Comparison of ENCODE assay signal across 29 cellular contexts in the genomic region with DNA sequence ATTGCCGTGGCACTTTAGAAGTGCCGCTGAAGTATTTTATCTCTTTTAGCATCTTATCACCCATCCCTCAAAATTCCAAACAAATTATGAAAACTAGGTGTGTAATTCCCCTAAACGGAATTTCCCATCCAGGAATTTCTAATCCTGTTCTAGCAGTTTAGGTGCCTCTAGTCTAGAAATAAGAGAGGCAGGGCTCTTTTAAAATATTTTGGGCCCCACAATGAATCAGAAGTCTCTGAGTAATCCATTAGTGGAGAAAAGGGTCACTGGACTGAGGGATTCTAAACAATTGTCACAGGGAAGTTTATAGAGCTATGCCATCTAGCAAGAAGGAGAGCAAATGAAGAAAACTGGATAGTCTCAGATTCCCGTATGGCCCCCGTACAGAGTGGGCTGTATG. TPM values are rescaled to one million over a fixed set of nuclear protein-coding genes. Genes with fewer than 3 reads are reported as not detected.
DNase-seq lines count a peak whose midpoint lies in the region; ATAC-seq, FAIRE-seq and TF ChIP-seq lines count a peak whose summit lies in the region.
"Had no signal": no experiment of that assay in that cellular context is flagged by ENCODE, and none has a peak within 500 bp of the region (broad histone marks: within the 10 kb centered on the region; RNA-seq: fewer than 3 reads in every experiment).

No MANE protein-coding gene starts in this region.

- H3K4me3 Mint-ChIP-seq in HFFc6 (peak overlapping the region; percentile 69), mesothelial cell of epicardium (no peak overlapping the region)
- H3K4me3 Mint-ChIP-seq: activated naive CD4-positive, alpha-beta T cell treated with anti-CD3 and anti-CD28 coated beads, Interleukin-2, amount 10 ng/mL, durations not matched to agents 7 days and 5 days had no signal

- H3K27ac Mint-ChIP-seq in HFFc6 (peak overlapping the region; percentile 72), mesothelial cell of epicardium (peak overlapping the region; percentile 89)
- H3K27ac Mint-ChIP-seq: activated naive CD4-positive, alpha-beta T cell treated with anti-CD3 and anti-CD28 coated beads, Interleukin-2, amount 10 ng/mL, durations not matched to agents 7 days and 5 days had no signal

- DNase-seq in AG08395 (ENCODE audit: low spot score) (peak; percentile 30), HFFc6 (peak; percentile 62), astrocyte of the hippocampus (ENCODE audit: low read depth, low spot score) (peak; percentile 21), mesothelial cell of epicardium (ENCODE audit: low spot score in 2 of 2, unreplicated experiment in 2 of 2) (no peak), GM19239 (ENCODE audit: insufficient read length, low spot score) (no peak)
- DNase-seq: activated CD4-positive, alpha-beta T cell treated with anti-CD3 and anti-CD28 coated beads, Interleukin-2, amount 50 U/mL, for 4 hours; activated naive CD4-positive, alpha-beta T cell treated with anti-CD3 and anti-CD28 coated beads, Interleukin-2, amount 10 ng/mL, durations not matched to agents 7 days and 5 days; colonic mucosa; DMS53; effector CD8-positive, alpha-beta T cell; GF-D8; heart right ventricle; left colon; NCI-H1105 treated with DMSO at 0.1 percent for 48 hours; NCI-H1930; NCI-H524 treated with DMSO at 0.1 percent for 48 hours; SHP77 treated with DMSO at 0.1 percent for 48 hours; sigmoid colon; stimulated activated CD4-positive, alpha-beta T cell treated with anti-CD3 and anti-CD28 coated beads, Interleukin-15, amount 100 ng/mL, for 24 hours; stimulated activated naive CD8-positive, alpha-beta T cell treated with anti-CD3 and anti-CD28 coated beads, Interleukin-15, Interleukin-2, amounts not matched to agents 100 U/mL and 50 U/mL, for 24 hours; T1000; testis; uterus had no signal

- peaks cover 2% of the 10 kb centered on the region; the same call in 1 of the 2 replicates for H3K27me3 Mint-ChIP-seq in HFFc6 (ENCODE audit: insufficient read depth)
- no peaks in the 10 kb centered on the region for H3K27me3 Mint-ChIP-seq in mesothelial cell of epicardium (ENCODE audit: low read depth)

- H3K36me3 Mint-ChIP-seq in HFFc6 (ENCODE audit: low read depth) (no peaks in the 10 kb centered on the region), mesothelial cell of epicardium (no peaks in the 10 kb centered on the region)
- H3K36me3 Mint-ChIP-seq: activated naive CD4-positive, alpha-beta T cell treated with anti-CD3 and anti-CD28 coated beads, Interleukin-2, amount 10 ng/mL, durations not matched to agents 7 days and 5 days had no signal

- TF ChIP-seq CTCF in HFFc6 (IDR thresholded peaks at IDR 0.05) (no peak), mesothelial cell of epicardium (IDR thresholded peaks at IDR 0.05; ENCODE audit: unreplicated experiment) (no peak)

- no peaks in the 10 kb centered on the region for H3K9me3 Mint-ChIP-seq in HFFc6
- H3K9me3 Mint-ChIP-seq in mesothelial cell of epicardium, result no peaks in the 10 kb centered on the region
- H3K9me3 Mint-ChIP-seq: activated naive CD4-positive, alpha-beta T cell treated with anti-CD3 and anti-CD28 coated beads, Interleukin-2, amount 10 ng/mL, durations not matched to agents 7 days and 5 days had no signal

- ATAC-seq in HG03175 (IDR thresholded peaks at IDR 0.05; ENCODE audit: unreplicated experiment), result no peak
- no peak for ATAC-seq in HG03460 (IDR thresholded peaks at IDR 0.05; ENCODE audit: unreplicated experiment)
- no peak for ATAC-seq in HG02840 (IDR thresholded peaks at IDR 0.05; ENCODE audit: low FRiP score, unreplicated experiment)
- ATAC-seq: heart right ventricle; left colon; stimulated activated naive CD8-positive, alpha-beta T cell treated with anti-CD3 and anti-CD28 coated beads, Interleukin-15, Interleukin-2, amounts not matched to agents 100 U/mL and 50 U/mL, for 24 hours had no signal

- H3K4me1 Mint-ChIP-seq in HFFc6 (ENCODE audit: low read depth) (peaks cover 72% of the 10 kb centered on the region), mesothelial cell of epicardium (peaks cover 55% of the 10 kb centered on the region)
- H3K4me1 Mint-ChIP-seq: activated naive CD4-positive, alpha-beta T cell treated with anti-CD3 and anti-CD28 coated beads, Interleukin-2, amount 10 ng/mL, durations not matched to agents 7 days and 5 days had no signal

- no peak for FAIRE-seq in GM19239 (lab: Jason Lieb, UNC)

RNA-seq across cellular contexts. Expression of gene TMEM52B, which starts 1.0 kb away (rescaled TPM):
- 1 to 10 TPM in 4 of 6 experiments, under 1 TPM in 2; 0.74 to 2.3 (median 1.1) TPM for total RNA-seq in HFFc6 (2021; fragmentation: NEBNext Ultra II Directional; extraction: Animal tissue kit (Norgen Biotek cat#: 25700))
- 0.97 to 1.6 TPM (median 1.1 TPM) in 3 replicates for total RNA-seq in mesothelial cell of epicardium
- total RNA-seq: A673, colonic mucosa, epithelial cell of proximal tubule, heart right ventricle, left colon, myocyte, sigmoid colon, uterus had no signal

RNA-seq across cellular contexts. Expression of gene OLR1, which starts 7.9 kb away (rescaled TPM):
- 10 to 100 TPM; 30.3 to 53.6 (median 40.0) TPM for total RNA-seq in HFFc6 (2021; fragmentation: NEBNext Ultra II Directional; extraction: Animal tissue kit (Norgen Biotek cat#: 25700))
- 1.3 to 1.7 TPM (median 1.4 TPM) in 3 replicates for total RNA-seq in mesothelial cell of epicardium
- total RNA-seq: A673, epithelial cell of proximal tubule, left colon, myocyte had no signal

RNA-seq across cellular contexts. Expression of gene GABARAPL1, which starts 32.8 kb away (rescaled TPM):
- total RNA-seq in HFFc6 (2021; fragmentation: NEBNext Ultra II Directional; extraction: Animal tissue kit (Norgen Biotek cat#: 25700)), result 100 to 1,000 TPM; 152 to 231 (median 162) TPM
- 100 to 105 TPM (median 104 TPM) in 3 replicates for total RNA-seq in mesothelial cell of epicardium

RNA-seq across cellular contexts. Expression of gene CLEC7A, which starts 49.9 kb away (rescaled TPM):
- not detected for total RNA-seq in HFFc6 (2021; fragmentation: NEBNext Ultra II Directional; extraction: Animal tissue kit (Norgen Biotek cat#: 25700))
- total RNA-seq in mesothelial cell of epicardium, result 0.11 TPM in 1 of 3 replicates, not detected in the others
- total RNA-seq: epithelial cell of proximal tubule, myocyte had no signal

Comparison
In these comparisons a context has a peak if more than half of its experiments do, and no peak if none do; other contexts are left out.
1. DNase-seq: peak in AG08395 (single experiment), HFFc6 (single experiment) and astrocyte of the hippocampus (single experiment); none in mesothelial cell of epicardium (0 of 2) and GM19239 (single experiment).
2. RNA of gene OLR1, which starts 7.9 kb away (total RNA-seq): 30.3 to 53.6 TPM in HFFc6; 1.3 to 1.7 TPM in mesothelial cell of epicardium; every median in the first group is over 10 times any median in the second.